ENCODE assay signal across 24 cellular contexts in the genomic region with DNA sequence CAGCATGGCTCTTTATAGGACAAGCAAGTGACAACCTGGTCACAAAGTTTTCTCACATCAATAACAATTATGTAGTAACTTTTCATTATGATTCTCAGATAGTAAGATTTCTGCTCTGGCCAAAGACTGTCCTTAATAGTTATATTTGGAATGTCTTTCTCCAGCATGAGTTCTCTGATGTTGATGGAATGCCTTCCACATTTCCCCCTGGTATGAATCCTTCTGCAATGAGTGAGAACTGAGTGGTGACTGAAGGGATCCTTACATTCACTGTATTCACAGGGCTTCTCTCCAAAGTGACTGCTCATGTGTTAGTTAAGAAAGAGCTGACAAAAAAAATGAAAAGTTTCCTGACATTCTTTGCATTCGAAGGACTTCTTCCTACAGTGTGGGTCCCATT.
"Had no signal": no experiment of that assay in that cellular context is flagged by ENCODE, and none has a peak within 500 bp of the region (broad histone marks: within the 10 kb centered on the region; RNA-seq: fewer than 3 reads in every experiment).

No MANE protein-coding gene starts in this region.

- DNase-seq: effector memory CD8-positive, alpha-beta T cell; erythroblast; foreskin keratinocyte; immature natural killer cell; left lung; lower lobe of right lung; midbrain; naive B cell; nephron progenitor cell; psoas muscle; retina; right lobe of liver; spleen; stimulated activated CD4-positive, alpha-beta T cell treated with anti-CD3 and anti-CD28 coated beads, Interleukin-15, amount 100 ng/mL, for 24 hours; stimulated activated CD4-positive, alpha-beta T cell treated with anti-CD3 and anti-CD28 coated beads, Interleukin-1b, Interleukin-23, amount 100 ng/mL, for 48 hours; stimulated activated CD4-positive, alpha-beta T cell treated with anti-CD3 and anti-CD28 coated beads, Interleukin-4, amount 100 ng/mL, for 24 hours; testis; upper lobe of right lung had no signal

- H3K27me3 ChIP-seq: foreskin keratinocyte, left lung, right lobe of liver, spleen, testis, tibial nerve, upper lobe of right lung, vagina had no signal

- H3K4me1 ChIP-seq: foreskin keratinocyte, left lung, lower lobe of right lung, parathyroid adenoma, psoas muscle, right lobe of liver, spleen, testis, tibial nerve, upper lobe of right lung, vagina had no signal

- H3K9me3 ChIP-seq: testis had no signal

- H3K27me3 Mint-ChIP-seq: effector memory CD8-positive, alpha-beta T cell; memory B cell; naive B cell; stimulated activated memory B cell treated with anti-CD40 and anti-IgM and Interleukin-4, amounts not matched to agents 10 μg/mL and 1 μg/mL and 100 μg/mL, for 72 hours; stimulated activated naive CD8-positive, alpha-beta T cell treated with anti-CD3 and anti-CD28 coated beads, Interleukin-15, Interleukin-2, amounts not matched to agents 100 ng/mL and 50 ng/mL, for 24 hours had no signal

- H3K4me3 Mint-ChIP-seq: effector memory CD8-positive, alpha-beta T cell; immature natural killer cell; memory B cell; naive B cell; nephron progenitor cell; stimulated activated memory B cell treated with anti-CD40 and anti-IgM and Interleukin-4, amounts not matched to agents 10 μg/mL and 1 μg/mL and 100 μg/mL, for 72 hours; stimulated activated naive CD8-positive, alpha-beta T cell treated with anti-CD3 and anti-CD28 coated beads, Interleukin-15, Interleukin-2, amounts not matched to agents 100 ng/mL and 50 ng/mL, for 24 hours had no signal

- H3K9ac ChIP-seq: parathyroid adenoma had no signal

- ATAC-seq: effector memory CD8-positive, alpha-beta T cell; foreskin keratinocyte; left lung; lower lobe of right lung; psoas muscle; right lobe of liver; stimulated activated memory B cell treated with anti-CD40 and anti-IgM and Interleukin-4, amounts not matched to agents 10 μg/mL and 1 μg/mL and 100 μg/mL, for 72 hours; upper lobe of right lung had no signal

- H3K27ac ChIP-seq: foreskin keratinocyte, left lung, lower lobe of right lung, parathyroid adenoma, psoas muscle, right lobe of liver, spleen, testis, tibial nerve, upper lobe of right lung, vagina had no signal

- H2AFZ ChIP-seq: parathyroid adenoma had no signal

- H3K4me3 ChIP-seq: left lung, lower lobe of right lung, psoas muscle, right lobe of liver, testis, tibial nerve, upper lobe of right lung, vagina had no signal

- H3K4me1 Mint-ChIP-seq: immature natural killer cell; memory B cell; nephron progenitor cell; stimulated activated memory B cell treated with anti-CD40 and anti-IgM and Interleukin-4, amounts not matched to agents 10 μg/mL and 1 μg/mL and 100 μg/mL, for 72 hours had no signal

- H3K79me2 ChIP-seq: parathyroid adenoma had no signal

- H3K27ac Mint-ChIP-seq: effector memory CD8-positive, alpha-beta T cell; immature natural killer cell; memory B cell; naive B cell; nephron progenitor cell; stimulated activated memory B cell treated with anti-CD40 and anti-IgM and Interleukin-4, amounts not matched to agents 10 μg/mL and 1 μg/mL and 100 μg/mL, for 72 hours; stimulated activated naive CD8-positive, alpha-beta T cell treated with anti-CD3 and anti-CD28 coated beads, Interleukin-15, Interleukin-2, amounts not matched to agents 100 ng/mL and 50 ng/mL, for 24 hours had no signal
